In the genomic region with DNA sequence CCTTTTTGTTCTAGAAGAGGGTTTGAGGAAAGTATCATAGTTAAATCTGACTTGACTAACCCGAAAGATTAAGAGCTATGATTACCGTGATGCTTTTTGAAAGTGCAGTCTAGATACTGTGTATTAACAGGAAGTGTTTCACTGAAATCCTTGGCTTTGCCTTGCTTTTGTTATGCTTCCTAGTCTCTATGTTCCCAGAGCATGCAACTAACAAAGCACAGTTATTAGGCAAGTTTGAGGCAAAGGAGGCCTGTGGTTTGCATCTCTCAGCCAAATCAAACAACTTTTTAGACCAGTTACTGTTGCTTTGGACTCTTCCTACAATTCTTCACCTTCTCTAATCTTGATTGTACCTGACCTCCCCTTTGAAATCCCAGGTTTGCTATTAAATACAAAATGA, we compare ENCODE assay signal across 1 cellular context.
TF ChIP-seq lines count a peak whose summit lies in the region.

No MANE protein-coding gene starts in this region.

TF ChIP-seq in IMR-90, 13 proteins besides CTCF, POLR2A, EP300 and RAD21:
- TF ChIP-seq MXI1 (IDR thresholded peaks at IDR 0.05; ENCODE audit: borderline replicate concordance, low read depth, low read length) (no peak), NFE2L2 (IDR thresholded peaks at IDR 0.05; ENCODE audit: low read depth, low read length) (no peak), SMC3 (IDR thresholded peaks at IDR 0.05; ENCODE audit: low read depth, low read length) (no peak), MAZ (IDR thresholded peaks at IDR 0.05; ENCODE audit: borderline replicate concordance, low read depth, low read length) (no peak), CHD1 (IDR thresholded peaks at IDR 0.05; ENCODE audit: low read depth, low read length) (no peak), CEBPB (IDR thresholded peaks at IDR 0.05; ENCODE audit: low read depth, low read length) (peak; percentile 62), MAFK (IDR thresholded peaks at IDR 0.05; ENCODE audit: low read depth, low read length) (no peak), FOS (IDR thresholded peaks at IDR 0.05; ENCODE audit: low read depth, low read length) (no peak)
TF ChIP-seq in IMR-90: peak in this region for 1.
